ENCODE assay signal across 1 cellular context in the genomic region with DNA sequence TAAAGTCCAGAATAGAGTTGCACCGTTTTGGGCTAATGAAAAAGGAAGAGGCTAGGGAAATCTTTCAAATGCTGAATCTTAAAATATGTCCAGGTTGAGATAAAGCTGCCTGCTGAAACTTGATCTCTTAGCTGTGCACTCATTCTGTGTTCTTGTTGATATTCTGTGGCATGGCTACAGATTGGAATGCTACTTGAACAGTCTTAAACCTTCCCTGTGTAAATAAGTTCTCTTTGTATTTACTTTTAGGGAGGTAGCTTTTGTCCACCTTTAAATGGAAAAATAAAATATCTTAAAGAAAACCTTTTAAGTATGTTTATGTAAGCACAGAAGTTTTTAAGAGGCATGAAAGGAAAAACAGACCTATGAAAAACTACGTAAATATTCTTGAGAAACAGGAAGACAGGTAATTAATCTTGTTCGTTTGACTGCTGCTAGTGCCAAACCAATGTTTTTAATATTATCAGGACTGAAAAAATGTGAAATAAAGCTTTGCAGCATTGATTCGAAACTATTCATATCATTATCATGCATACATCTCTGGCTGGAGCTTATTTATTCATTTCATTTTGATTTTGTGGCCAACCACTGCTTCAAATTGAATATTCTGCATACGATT.
TF ChIP-seq lines count a peak whose summit lies in the region.

No MANE protein-coding gene starts in this region.

TF ChIP-seq in SK-N-SH treated with all-trans-retinoic acid at 6 μM for 48 hours, 23 proteins besides CTCF, POLR2A, EP300 and RAD21 (continued from another document):
- TF ChIP-seq PATZ1 (CRISPR knock-in tag; IDR thresholded peaks at IDR 0.05; ENCODE audit: borderline replicate concordance) (no peak), BACH2 (CRISPR knock-in tag; IDR thresholded peaks at IDR 0.05; ENCODE audit: borderline replicate concordance) (no peak), CSDC2 (CRISPR knock-in tag; IDR thresholded peaks at IDR 0.05) (no peak), TSHZ2 (CRISPR knock-in tag; IDR thresholded peaks at IDR 0.05) (no peak), ZNF70 (CRISPR knock-in tag; IDR thresholded peaks at IDR 0.05) (no peak), TCF4 (CRISPR knock-in tag; IDR thresholded peaks at IDR 0.05; ENCODE audit: borderline replicate concordance) (no peak), PPARA (CRISPR knock-in tag; IDR thresholded peaks at IDR 0.05; ENCODE audit: borderline replicate concordance) (no peak)
- TF ChIP-seq, protein P1, sequence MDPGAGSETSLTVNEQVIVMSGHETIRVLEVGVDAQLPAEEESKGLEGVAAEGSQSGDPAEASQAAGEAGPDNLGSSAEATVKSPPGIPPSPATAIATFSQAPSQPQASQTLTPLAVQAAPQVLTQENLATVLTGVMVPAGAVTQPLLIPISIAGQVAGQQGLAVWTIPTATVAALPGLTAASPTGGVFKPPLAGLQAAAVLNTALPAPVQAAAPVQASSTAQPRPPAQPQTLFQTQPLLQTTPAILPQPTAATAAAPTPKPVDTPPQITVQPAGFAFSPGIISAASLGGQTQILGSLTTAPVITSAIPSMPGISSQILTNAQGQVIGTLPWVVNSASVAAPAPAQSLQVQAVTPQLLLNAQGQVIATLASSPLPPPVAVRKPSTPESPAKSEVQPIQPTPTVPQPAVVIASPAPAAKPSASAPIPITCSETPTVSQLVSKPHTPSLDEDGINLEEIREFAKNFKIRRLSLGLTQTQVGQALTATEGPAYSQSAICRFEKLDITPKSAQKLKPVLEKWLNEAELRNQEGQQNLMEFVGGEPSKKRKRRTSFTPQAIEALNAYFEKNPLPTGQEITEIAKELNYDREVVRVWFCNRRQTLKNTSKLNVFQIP (CRISPR knock-in tag; IDR thresholded peaks at IDR 0.05; ENCODE audit: borderline replicate concordance, low read depth), result no peak
TF ChIP-seq in SK-N-SH treated with all-trans-retinoic acid at 6 μM for 48 hours: peak in this region for 0.
